ENCODE assay signal across 1 cellular context in genomic region chr3:72077473-72078259, GRCh38.
TF ChIP-seq lines count a peak whose summit lies in the region.

No MANE protein-coding gene starts in this region.

TF ChIP-seq in GM12878, 131 proteins besides CTCF, POLR2A, EP300 and RAD21 (continued from another document and continues in another):
- TF ChIP-seq IRF5 (IDR thresholded peaks at IDR 0.05; ENCODE audit: borderline replicate concordance) (no peak; the same call in 1 of the 2 replicates), TAF1 (IDR thresholded peaks at IDR 0.05; ENCODE audit: borderline replicate concordance, low read depth, low read length) (no peak), E2F8 (IDR thresholded peaks at IDR 0.05; ENCODE audit: low read depth, partially characterized antibody) (no peak), FOS (IDR thresholded peaks at IDR 0.05; ENCODE audit: borderline replicate concordance, extremely low read depth, insufficient read length) (no peak), NR2C2 (IDR thresholded peaks at IDR 0.05; ENCODE audit: borderline replicate concordance, control insufficient read depth, insufficient read length, low read depth) (no peak), RELA (IDR thresholded peaks at IDR 0.05; ENCODE audit: borderline replicate concordance, partially characterized antibody) (no peak), NKRF (conservative IDR thresholded peaks at IDR 0.05) (no peak), HSF1 (IDR thresholded peaks at IDR 0.05; ENCODE audit: low read depth, low read length) (no peak), ZNF24 (IDR thresholded peaks at IDR 0.05) (no peak), SREBF2 (IDR thresholded peaks at IDR 0.05; ENCODE audit: low read length) (no peak), FOXK2 (IDR thresholded peaks at IDR 0.05) (no peak), NFXL1 (IDR thresholded peaks at IDR 0.05; ENCODE audit: borderline replicate concordance) (no peak), LARP7 (IDR thresholded peaks at IDR 0.05) (no peak), CUX1 (IDR thresholded peaks at IDR 0.05; ENCODE audit: insufficient replicate concordance, low read depth, low read length) (no peak), JUND (IDR thresholded peaks at IDR 0.05; ENCODE audit: low read depth, low read length) (no peak), SMAD5 (IDR thresholded peaks at IDR 0.05; ENCODE audit: low read depth) (no peak), BHLHE40 (IDR thresholded peaks at IDR 0.05; ENCODE audit: borderline replicate concordance in 1 of 2, low read depth in 2 of 2, low read length in 1 of 2) (0 out of 4 replicates have a peak, but pooled peaks of 1 of the 2 experiments have one; percentile 12), GATAD2B (conservative IDR thresholded peaks at IDR 0.05; ENCODE audit: low read depth) (no peak), CBX5 (IDR thresholded peaks at IDR 0.05; ENCODE audit: low read depth) (0 out of 2 replicates have a peak, but pooled peaks have one; percentile 19), CREM (IDR thresholded peaks at IDR 0.05; ENCODE audit: low read depth) (peak; percentile 11; the same call in 1 of the 2 replicates), MXI1 (IDR thresholded peaks at IDR 0.05; ENCODE audit: low read depth, low read length) (no peak), ZBTB11 (CRISPR knock-in tag; IDR thresholded peaks at IDR 0.05) (no peak), KAT2A (conservative IDR thresholded peaks at IDR 0.05; ENCODE audit: control insufficient read depth, low read depth, low read length) (no peak), WRNIP1 (IDR thresholded peaks at IDR 0.05; ENCODE audit: borderline replicate concordance, low read depth, low read length) (no peak), ASH2L (IDR thresholded peaks at IDR 0.05; ENCODE audit: borderline replicate concordance, low read depth) (no peak), ZBTB33 (IDR thresholded peaks at IDR 0.05) (no peak), REST (IDR thresholded peaks at IDR 0.05; ENCODE audit: low read depth, low read length) (no peak), HDGF (IDR thresholded peaks at IDR 0.05) (0 out of 2 replicates have a peak, but pooled peaks have one; percentile 43), NFYA (IDR thresholded peaks at IDR 0.05; ENCODE audit: borderline replicate concordance, low read depth, low read length) (no peak), ZSCAN29 (IDR thresholded peaks at IDR 0.05) (no peak), ETV6 (conservative IDR thresholded peaks at IDR 0.05 in 1 of 2, IDR thresholded peaks at IDR 0.05 in 1 of 2; ENCODE audit: borderline replicate concordance in 1 of 2, low read depth in 1 of 2) (no peak; a peak in 1 of 4 replicates), JUNB (IDR thresholded peaks at IDR 0.05) (no peak), MTA2 (IDR thresholded peaks at IDR 0.05; ENCODE audit: low read depth) (peak; percentile 53; the same call in 1 of the 2 replicates), SRF (IDR thresholded peaks at IDR 0.05; ENCODE audit: low read depth in 2 of 2, low read length in 2 of 2) (no peak), MEF2A (IDR thresholded peaks at IDR 0.05; ENCODE audit: insufficient read depth, low read depth, low read length) (no peak), ESRRA (IDR thresholded peaks at IDR 0.05; ENCODE audit: low read length) (no peak), SMARCA5 (IDR thresholded peaks at IDR 0.05) (no peak), PAX5 (IDR thresholded peaks at IDR 0.05; ENCODE audit: borderline replicate concordance, low read depth, low read length) (no peak)
